8 cellular contexts compared by ENCODE assay signal in the genomic region with DNA sequence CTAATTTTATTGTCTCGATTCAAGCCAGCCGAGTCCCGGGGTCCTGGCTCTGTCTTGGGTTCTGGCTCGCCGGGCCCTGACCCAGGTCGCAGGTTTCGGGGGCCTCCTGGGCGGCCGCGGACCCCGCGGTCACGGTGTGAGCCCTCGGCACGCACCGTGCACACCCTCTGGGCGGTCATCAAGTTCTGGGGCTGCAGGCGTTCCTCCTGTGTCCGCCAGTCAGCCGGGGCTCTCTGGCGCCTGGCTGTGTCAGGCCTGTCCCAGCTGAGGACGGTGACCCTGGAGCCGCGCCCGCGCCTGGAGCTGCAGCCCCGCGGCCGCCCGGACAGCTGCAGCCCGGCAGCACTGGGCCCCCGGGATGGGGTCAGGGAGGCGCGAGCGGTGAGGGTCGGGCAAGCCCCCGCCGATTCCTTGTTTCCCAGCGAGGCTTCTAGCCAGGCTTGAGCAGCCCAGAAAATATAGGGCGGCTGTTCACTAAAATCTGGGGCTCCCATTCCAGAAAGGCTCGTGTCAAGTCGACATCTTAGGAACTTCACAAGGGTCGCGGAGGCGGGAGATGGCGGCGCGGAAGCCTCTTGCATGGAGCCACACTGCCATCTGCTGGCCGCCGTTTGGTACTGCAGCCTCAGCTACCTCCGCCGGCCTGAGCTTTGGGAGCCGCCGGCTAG. TPM values are rescaled to one million over a fixed set of nuclear protein-coding genes. Genes with fewer than 3 reads are reported as not detected.
DNase-seq lines count a peak whose midpoint lies in the region; ATAC-seq, FAIRE-seq and TF ChIP-seq lines count a peak whose summit lies in the region.

No MANE protein-coding gene starts in this region.

- peak; percentile 56 for DNase-seq in GM04504 (ENCODE audit: low read depth)
- DNase-seq in NCI-H2171 (lab: John Stamatoyannopoulos, UW), result peak; percentile 82
- peak; percentile 55 to 82 (median 74) for DNase-seq in activated CD4-positive, CD25-positive, alpha-beta regulatory T cell (lab: John Stamatoyannopoulos, UW)
- DNase-seq in cardiac fibroblast (ENCODE audit: low read depth in 2 of 2), result peak; percentile 76 to 85
- peak; percentile 97 for DNase-seq in kidney
- peak; percentile 67 to 83 for DNase-seq in stimulated activated CD4-positive, alpha-beta T cell treated with anti-CD3 and anti-CD28 coated beads, Interleukin-15, amount 100 ng/mL, for 1 hour (ENCODE audit: low read depth in 1 of 2, low spot score in 1 of 2)

- peak; percentile 73 for ATAC-seq in HG02798 (IDR thresholded peaks at IDR 0.05; ENCODE audit: poor library complexity, unreplicated experiment)
- no peak for ATAC-seq in HG03457 (IDR thresholded peaks at IDR 0.05; ENCODE audit: unreplicated experiment)

- peak overlapping the region; percentile 96 to 98 for H3K27ac ChIP-seq in kidney (ENCODE audit: low read depth in 2 of 2, low read length in 2 of 2)

- H3K4me3 ChIP-seq in cardiac fibroblast (replicated peaks in 1 of 2; ENCODE audit: low read depth in 2 of 2, low read length in 2 of 2) (peak overlapping the region; percentile 43 to 48), kidney (ENCODE audit: low read length in 2 of 2) (peak overlapping the region; percentile 77 to 86)

- no peak for FAIRE-seq in kidney (lab: Jason Lieb, UNC)

- peak overlapping the region; percentile 69 to 77 for H3K9ac ChIP-seq in kidney (ENCODE audit: low read length in 2 of 2)

- H3K4me1 ChIP-seq in kidney (ENCODE audit: control insufficient read depth in 1 of 2, insufficient read depth in 1 of 2, low read depth in 1 of 2, low read length in 2 of 2), result peaks cover 5 to 6% of the 10 kb centered on the region in 2 donors

- H3K9me3 ChIP-seq in kidney (ENCODE audit: control insufficient read depth in 1 of 2, low read length in 2 of 2), result no peaks in the 10 kb centered on the region

- peaks cover 0 to 5% of the 10 kb centered on the region in 2 donors for H3K36me3 ChIP-seq in kidney (ENCODE audit: control insufficient read depth in 1 of 2, insufficient read depth in 2 of 2, low read length in 2 of 2)

- TF ChIP-seq CTCF in cardiac fibroblast (IDR thresholded peaks at IDR 0.05; ENCODE audit: low read depth, low read length) (peak; percentile 97), kidney (IDR thresholded peaks at IDR 0.05; ENCODE audit: borderline replicate concordance, extremely low read depth, insufficient read depth) (peak; percentile 99)

- intact Hi-C loops in kidney (cut with DNase I), result no loop called here

RNA-seq across cellular contexts. Expression of a gene that starts 4.2 kb away (rescaled TPM):
- total RNA-seq in kidney, result 31.3 TPM
- 23.8 TPM for polyA plus RNA-seq in kidney (ENCODE audit: insufficient read depth, low read depth, low replicate concordance)

RNA-seq across cellular contexts. Expression of a gene that starts 4.7 kb away (rescaled TPM):
- 36.8 TPM for total RNA-seq in kidney
- polyA plus RNA-seq in kidney (ENCODE audit: insufficient read depth, low read depth, low replicate concordance), result 36.7 TPM

RNA-seq across cellular contexts. Expression of a gene that starts 8.3 kb away (rescaled TPM):
- 21.2 TPM for total RNA-seq in kidney
- polyA plus RNA-seq in kidney (ENCODE audit: insufficient read depth, low read depth, low replicate concordance), result 6.3 TPM

RNA-seq across cellular contexts. Expression of a gene that starts 13.1 kb away (rescaled TPM):
- 22.0 TPM for total RNA-seq in kidney
- polyA plus RNA-seq in kidney (ENCODE audit: insufficient read depth, low read depth, low replicate concordance), result 1.1 TPM

RNA-seq across cellular contexts. Expression of a gene that starts 13.4 kb away (rescaled TPM):
- 16.3 TPM for total RNA-seq in kidney
- 17.9 TPM for polyA plus RNA-seq in kidney (ENCODE audit: insufficient read depth, low read depth, low replicate concordance)
